29 cellular contexts compared by ENCODE assay signal in genomic region chr15:63995789-63996188, GRCh38.
"Had no signal": no experiment of that assay in that cellular context is flagged by ENCODE, and none has a peak within 500 bp of the region (broad histone marks: within the 10 kb centered on the region; RNA-seq: fewer than 3 reads in every experiment).

No MANE protein-coding gene starts in this region.

- H3K4me3 Mint-ChIP-seq: activated B cell treated with CpG ODN at 0.5 μM for 24 hours; activated CD4-positive, alpha-beta memory T cell treated with anti-CD3 and anti-CD28 coated beads for 36 hours; activated CD4-positive, alpha-beta T cell treated with anti-CD3 and anti-CD28 coated beads, Interleukin-2, amount 10 ng/mL, durations not matched to agents 24 days and 14 days; activated naive CD4-positive, alpha-beta T cell treated with anti-CD3 and anti-CD28 coated beads for 36 hours; activated naive CD8-positive, alpha-beta T cell; activated T-cell treated with anti-CD3 and anti-CD28 coated beads, Interleukin-2, amount 50 U/mL, for 4 hours; brain; central memory CD8-positive, alpha-beta T cell; T-cell had no signal

- H3K4me3 ChIP-seq: MG63, SK-N-MC had no signal

- DNase-seq: activated B cell treated with CpG ODN at 0.5 μM for 24 hours; activated CD4-positive, alpha-beta memory T cell treated with anti-CD3 and anti-CD28 coated beads for 36 hours; activated CD4-positive, alpha-beta T cell treated with anti-CD3 and anti-CD28 coated beads for 1 hour; activated CD4-positive, alpha-beta T cell treated with anti-CD3 and anti-CD28 coated beads, Interleukin-2, amount 10 ng/mL, durations not matched to agents 24 days and 14 days; activated CD8-positive, alpha-beta memory T cell treated with anti-CD3 and anti-CD28 coated beads for 24 hours; activated gamma-delta T cell; activated naive CD4-positive, alpha-beta T cell treated with anti-CD3 and anti-CD28 coated beads for 36 hours; activated T-cell treated with anti-CD3 and anti-CD28 coated beads, Interleukin-2, amount 50 U/mL, for 4 hours; amygdala; MG63; MV-4-11; NCI-H1092 treated with DMSO at 0.1 percent for 48 hours; NCI-H1417 treated with DMSO at 0.1 percent for 48 hours; NCI-H1694; NCI-H2029; NCI-H510A treated with DMSO at 0.1 percent for 48 hours; NCI-H69; NK-92 treated with Interleukin-12 subunit alpha and Interleukin-12 subunit beta, amount 100 ng/mL, for 24 hours; OCI-M1; RPMI8226; T-cell had no signal

- FAIRE-seq: astrocyte had no signal

- H3K4me2 ChIP-seq: KMS-11 had no signal

- H3K27ac Mint-ChIP-seq: activated B cell treated with CpG ODN at 0.5 μM for 24 hours; activated CD4-positive, alpha-beta memory T cell treated with anti-CD3 and anti-CD28 coated beads for 36 hours; activated CD4-positive, alpha-beta T cell treated with anti-CD3 and anti-CD28 coated beads, Interleukin-2, amount 10 ng/mL, durations not matched to agents 24 days and 14 days; activated naive CD4-positive, alpha-beta T cell treated with anti-CD3 and anti-CD28 coated beads for 36 hours; activated naive CD8-positive, alpha-beta T cell; brain had no signal

- H3K27me3 ChIP-seq: MG63 had no signal

- H3K36me3 Mint-ChIP-seq: activated CD4-positive, alpha-beta memory T cell treated with anti-CD3 and anti-CD28 coated beads for 36 hours; activated naive CD8-positive, alpha-beta T cell; brain had no signal

- H3K36me3 ChIP-seq: MG63 had no signal

- H3K9ac ChIP-seq: KMS-11 had no signal

- H3K9me3 ChIP-seq: MG63 had no signal

- H3K27ac ChIP-seq: KMS-11 had no signal

- H3K9me3 Mint-ChIP-seq: activated B cell treated with CpG ODN at 0.5 μM for 24 hours; activated CD4-positive, alpha-beta memory T cell treated with anti-CD3 and anti-CD28 coated beads for 36 hours; activated CD4-positive, alpha-beta T cell treated with anti-CD3 and anti-CD28 coated beads, Interleukin-2, amount 10 ng/mL, durations not matched to agents 24 days and 14 days; activated naive CD4-positive, alpha-beta T cell treated with anti-CD3 and anti-CD28 coated beads for 36 hours; activated T-cell treated with anti-CD3 and anti-CD28 coated beads, Interleukin-2, amount 50 U/mL, for 4 hours; brain; central memory CD8-positive, alpha-beta T cell; T-cell had no signal

- ATAC-seq: activated T-cell treated with anti-CD3 and anti-CD28 coated beads, Interleukin-2, amount 50 U/mL, for 4 hours; Panc1; Right ventricle myocardium inferior; T-cell had no signal

- H3K27me3 Mint-ChIP-seq: activated B cell treated with CpG ODN at 0.5 μM for 24 hours; activated CD4-positive, alpha-beta memory T cell treated with anti-CD3 and anti-CD28 coated beads for 36 hours; activated CD4-positive, alpha-beta T cell treated with anti-CD3 and anti-CD28 coated beads, Interleukin-2, amount 10 ng/mL, durations not matched to agents 24 days and 14 days; central memory CD8-positive, alpha-beta T cell; T-cell had no signal
